ENCODE assay signal across 21 cellular contexts in the genomic region with DNA sequence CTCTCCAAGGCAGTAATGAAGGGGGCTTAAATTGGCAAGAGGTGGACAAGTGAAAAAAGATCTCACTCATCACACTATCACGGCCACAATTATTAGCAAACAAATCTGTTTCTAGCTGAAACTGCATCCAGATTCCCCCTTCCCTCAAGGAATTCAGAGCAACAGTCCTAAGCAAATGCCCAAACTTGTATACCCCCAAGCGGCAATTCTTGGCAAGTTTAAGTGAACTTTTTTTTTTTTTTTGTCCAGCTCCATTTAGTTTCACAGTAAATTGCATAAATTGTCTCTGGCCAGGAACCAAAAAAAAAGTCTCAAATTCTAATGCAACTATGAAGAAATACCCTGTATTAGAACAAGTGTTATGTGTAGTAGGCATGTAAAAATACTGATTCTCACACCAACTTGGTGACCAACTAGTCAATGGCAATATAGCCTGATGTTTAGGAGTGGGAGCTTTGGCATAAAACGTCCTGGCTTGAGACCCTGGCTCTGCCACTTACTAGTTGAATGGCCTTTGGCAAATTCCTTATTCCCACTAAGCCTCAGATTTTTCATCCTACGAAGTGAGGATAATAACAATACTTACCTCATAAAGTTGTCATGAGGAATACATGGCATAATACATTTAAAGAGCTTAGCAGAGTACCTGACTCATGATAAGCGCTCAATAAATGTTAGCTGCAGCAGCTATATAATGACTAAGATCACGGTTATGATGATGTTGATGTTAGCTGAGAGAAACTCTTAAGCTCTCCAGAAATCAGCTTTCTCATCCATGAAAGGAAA.
DNase-seq lines count a peak whose midpoint lies in the region; ATAC-seq and TF ChIP-seq lines count a peak whose summit lies in the region.
"Had no signal": no experiment of that assay in that cellular context is flagged by ENCODE, and none has a peak within 500 bp of the region (broad histone marks: within the 10 kb centered on the region; RNA-seq: fewer than 3 reads in every experiment).

No MANE protein-coding gene starts in this region.

- H3K4me3 ChIP-seq in MG63, result no peak overlapping the region
- no peak overlapping the region for H3K4me3 ChIP-seq in cardiac fibroblast (replicated peaks in 1 of 2; ENCODE audit: low read depth in 2 of 2, low read length in 2 of 2)
- H3K4me3 ChIP-seq: body of pancreas, colonic mucosa, tibial artery had no signal

- no peaks in the 10 kb centered on the region for H3K27me3 ChIP-seq in MG63
- H3K27me3 ChIP-seq: body of pancreas, colonic mucosa, tibial artery had no signal

- no peak for TF ChIP-seq CTCF in cardiac fibroblast (IDR thresholded peaks at IDR 0.05; ENCODE audit: low read depth, low read length)

- DNase-seq in EH (ENCODE audit: low read depth) (peak; percentile 52), MG63 (peak; percentile 64), cardiac fibroblast (ENCODE audit: low read depth in 2 of 2) (peak; percentile 27 to 75), iris pigment epithelial cell (ENCODE audit: low read depth) (peak; percentile 40), SIG-M5 treated with dmso at 0.1 percent for 504 hours (lab: John Stamatoyannopoulos, UW; ENCODE audit: unreplicated experiment) (no peak)
- DNase-seq in stimulated activated CD4-positive, alpha-beta T cell treated with anti-CD3 and anti-CD28 coated beads, Interleukin-2, amount 100 ng/mL, for 24 hours, result no peak
- DNase-seq: activated CD4-positive, alpha-beta T cell treated with anti-CD3 and anti-CD28 coated beads, Interleukin-2, amount 50 U/mL, for 4 hours; activated naive CD4-positive, alpha-beta T cell treated with anti-CD3 and anti-CD28 coated beads for 36 hours; body of pancreas; CD4-positive, alpha-beta T cell; colonic mucosa; DMS53; glutamatergic neuron; NCI-H526 treated with DMSO at 0.1 percent for 48 hours; occipital lobe; right cardiac atrium; T-helper 17 cell; tibial artery had no signal

- ATAC-seq in HG03457 (IDR thresholded peaks at IDR 0.05; ENCODE audit: unreplicated experiment), result no peak
- no peak for ATAC-seq in HG02763 (IDR thresholded peaks at IDR 0.05; ENCODE audit: unreplicated experiment)
- ATAC-seq: body of pancreas; stimulated activated effector memory CD8-positive, alpha-beta T cell treated with anti-CD3 and anti-CD28 coated beads, Interleukin-12 subunit alpha, Interleukin-12 subunit beta, amount 100 ng/mL, for 72 hours; T-helper 17 cell had no signal

- peaks cover 67% of the 10 kb centered on the region for H3K36me3 ChIP-seq in MG63
- H3K36me3 ChIP-seq: colonic mucosa, tibial artery had no signal

- H3K9me3 ChIP-seq in MG63, result no peaks in the 10 kb centered on the region
- H3K9me3 ChIP-seq: body of pancreas, colonic mucosa, tibial artery had no signal

Comparison
In these comparisons a context has a peak if more than half of its experiments do, and no peak if none do; other contexts are left out.
1. DNase-seq: peak in EH (single experiment), MG63 (single experiment), cardiac fibroblast (2 of 2) and iris pigment epithelial cell (single experiment); none in stimulated activated CD4-positive, alpha-beta T cell treated with anti-CD3 and anti-CD28 coated beads, Interleukin-2, amount 100 ng/mL, for 24 hours (0 of 2) and SIG-M5 treated with dmso at 0.1 percent for 504 hours (single experiment).